2 cellular contexts compared by ENCODE assay signal in the genomic region with DNA sequence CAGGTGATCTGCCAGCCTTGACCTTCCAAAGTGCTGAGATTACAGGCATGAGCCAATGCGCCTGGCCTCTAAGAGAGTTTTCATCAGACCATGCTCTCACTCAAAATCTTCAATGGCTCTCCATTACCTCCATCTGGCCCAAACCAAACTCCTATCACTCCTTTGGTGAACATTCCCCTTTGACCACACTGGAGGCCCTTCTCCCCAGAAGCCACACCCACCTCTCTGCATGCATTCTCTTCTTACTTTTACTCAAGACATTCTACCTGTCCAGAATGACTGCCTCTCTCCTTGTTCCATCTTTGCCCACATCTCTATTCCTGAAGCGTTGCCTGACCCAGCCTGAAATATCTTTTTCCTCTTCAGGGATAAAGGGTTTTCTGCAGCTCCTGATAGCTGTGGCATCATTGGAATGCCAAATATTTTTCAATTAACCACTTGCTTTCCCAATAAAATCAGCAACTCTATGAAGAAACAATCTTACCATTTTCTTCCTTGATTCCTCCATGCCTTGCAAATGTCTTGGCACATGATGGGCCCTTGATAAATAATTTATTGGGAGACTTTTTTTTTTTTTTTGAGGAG.
TF ChIP-seq lines count a peak whose summit lies in the region.

No MANE protein-coding gene starts in this region.

TF ChIP-seq in HepG2, 621 proteins besides CTCF, POLR2A, EP300 and RAD21:
- TF ChIP-seq ZNF652 (CRISPR knock-in tag; IDR thresholded peaks at IDR 0.05; ENCODE audit: borderline replicate concordance, low read depth): peak; percentile 25; the same call in 1 of the 2 replicates
- no peak for TF ChIP-seq RXRB (CRISPR knock-in tag; IDR thresholded peaks at IDR 0.05; ENCODE audit: borderline replicate concordance)

TF ChIP-seq in WTC11, 78 proteins besides CTCF, POLR2A, EP300 and RAD21:
- TF ChIP-seq ZNF317 (CRISPR knock-in tag; IDR thresholded peaks at IDR 0.05; ENCODE audit: borderline replicate concordance, low read depth) (no peak), TP53 (CRISPR knock-in tag; IDR thresholded peaks at IDR 0.05) (no peak), RELA (CRISPR knock-in tag; IDR thresholded peaks at IDR 0.05; ENCODE audit: borderline replicate concordance) (no peak), GABPB1 (CRISPR knock-in tag; IDR thresholded peaks at IDR 0.05) (no peak), PRRX2 (CRISPR knock-in tag; IDR thresholded peaks at IDR 0.05) (no peak), NFYB (CRISPR knock-in tag; conservative IDR thresholded peaks at IDR 0.05; ENCODE audit: low read depth) (no peak), KAT7 (CRISPR knock-in tag; IDR thresholded peaks at IDR 0.05; ENCODE audit: borderline replicate concordance) (no peak), ELF4 (CRISPR knock-in tag; IDR thresholded peaks at IDR 0.05; ENCODE audit: low read depth) (no peak), TEAD1 (CRISPR knock-in tag; IDR thresholded peaks at IDR 0.05) (no peak), SMAD3 (CRISPR knock-in tag; IDR thresholded peaks at IDR 0.05; ENCODE audit: borderline replicate concordance) (no peak), IRF2 (CRISPR knock-in tag; IDR thresholded peaks at IDR 0.05; ENCODE audit: borderline replicate concordance, low read depth) (no peak)
- TF ChIP-seq, protein P1, sequence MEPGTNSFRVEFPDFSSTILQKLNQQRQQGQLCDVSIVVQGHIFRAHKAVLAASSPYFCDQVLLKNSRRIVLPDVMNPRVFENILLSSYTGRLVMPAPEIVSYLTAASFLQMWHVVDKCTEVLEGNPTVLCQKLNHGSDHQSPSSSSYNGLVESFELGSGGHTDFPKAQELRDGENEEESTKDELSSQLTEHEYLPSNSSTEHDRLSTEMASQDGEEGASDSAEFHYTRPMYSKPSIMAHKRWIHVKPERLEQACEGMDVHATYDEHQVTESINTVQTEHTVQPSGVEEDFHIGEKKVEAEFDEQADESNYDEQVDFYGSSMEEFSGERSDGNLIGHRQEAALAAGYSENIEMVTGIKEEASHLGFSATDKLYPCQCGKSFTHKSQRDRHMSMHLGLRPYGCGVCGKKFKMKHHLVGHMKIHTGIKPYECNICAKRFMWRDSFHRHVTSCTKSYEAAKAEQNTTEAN (CRISPR knock-in tag; IDR thresholded peaks at IDR 0.05): no peak
- TF ChIP-seq, protein P2, sequence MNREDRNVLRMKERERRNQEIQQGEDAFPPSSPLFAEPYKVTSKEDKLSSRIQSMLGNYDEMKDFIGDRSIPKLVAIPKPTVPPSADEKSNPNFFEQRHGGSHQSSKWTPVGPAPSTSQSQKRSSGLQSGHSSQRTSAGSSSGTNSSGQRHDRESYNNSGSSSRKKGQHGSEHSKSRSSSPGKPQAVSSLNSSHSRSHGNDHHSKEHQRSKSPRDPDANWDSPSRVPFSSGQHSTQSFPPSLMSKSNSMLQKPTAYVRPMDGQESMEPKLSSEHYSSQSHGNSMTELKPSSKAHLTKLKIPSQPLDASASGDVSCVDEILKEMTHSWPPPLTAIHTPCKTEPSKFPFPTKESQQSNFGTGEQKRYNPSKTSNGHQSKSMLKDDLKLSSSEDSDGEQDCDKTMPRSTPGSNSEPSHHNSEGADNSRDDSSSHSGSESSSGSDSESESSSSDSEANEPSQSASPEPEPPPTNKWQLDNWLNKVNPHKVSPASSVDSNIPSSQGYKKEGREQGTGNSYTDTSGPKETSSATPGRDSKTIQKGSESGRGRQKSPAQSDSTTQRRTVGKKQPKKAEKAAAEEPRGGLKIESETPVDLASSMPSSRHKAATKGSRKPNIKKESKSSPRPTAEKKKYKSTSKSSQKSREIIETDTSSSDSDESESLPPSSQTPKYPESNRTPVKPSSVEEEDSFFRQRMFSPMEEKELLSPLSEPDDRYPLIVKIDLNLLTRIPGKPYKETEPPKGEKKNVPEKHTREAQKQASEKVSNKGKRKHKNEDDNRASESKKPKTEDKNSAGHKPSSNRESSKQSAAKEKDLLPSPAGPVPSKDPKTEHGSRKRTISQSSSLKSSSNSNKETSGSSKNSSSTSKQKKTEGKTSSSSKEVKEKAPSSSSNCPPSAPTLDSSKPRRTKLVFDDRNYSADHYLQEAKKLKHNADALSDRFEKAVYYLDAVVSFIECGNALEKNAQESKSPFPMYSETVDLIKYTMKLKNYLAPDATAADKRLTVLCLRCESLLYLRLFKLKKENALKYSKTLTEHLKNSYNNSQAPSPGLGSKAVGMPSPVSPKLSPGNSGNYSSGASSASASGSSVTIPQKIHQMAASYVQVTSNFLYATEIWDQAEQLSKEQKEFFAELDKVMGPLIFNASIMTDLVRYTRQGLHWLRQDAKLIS (CRISPR knock-in tag; IDR thresholded peaks at IDR 0.05; ENCODE audit: borderline replicate concordance): no peak
- TF ChIP-seq, protein P3, sequence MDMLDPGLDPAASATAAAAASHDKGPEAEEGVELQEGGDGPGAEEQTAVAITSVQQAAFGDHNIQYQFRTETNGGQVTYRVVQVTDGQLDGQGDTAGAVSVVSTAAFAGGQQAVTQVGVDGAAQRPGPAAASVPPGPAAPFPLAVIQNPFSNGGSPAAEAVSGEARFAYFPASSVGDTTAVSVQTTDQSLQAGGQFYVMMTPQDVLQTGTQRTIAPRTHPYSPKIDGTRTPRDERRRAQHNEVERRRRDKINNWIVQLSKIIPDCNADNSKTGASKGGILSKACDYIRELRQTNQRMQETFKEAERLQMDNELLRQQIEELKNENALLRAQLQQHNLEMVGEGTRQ (CRISPR knock-in tag; IDR thresholded peaks at IDR 0.05): no peak
- TF ChIP-seq, protein P4, sequence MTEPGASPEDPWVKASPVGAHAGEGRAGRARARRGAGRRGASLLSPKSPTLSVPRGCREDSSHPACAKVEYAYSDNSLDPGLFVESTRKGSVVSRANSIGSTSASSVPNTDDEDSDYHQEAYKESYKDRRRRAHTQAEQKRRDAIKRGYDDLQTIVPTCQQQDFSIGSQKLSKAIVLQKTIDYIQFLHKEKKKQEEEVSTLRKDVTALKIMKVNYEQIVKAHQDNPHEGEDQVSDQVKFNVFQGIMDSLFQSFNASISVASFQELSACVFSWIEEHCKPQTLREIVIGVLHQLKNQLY (CRISPR knock-in tag; IDR thresholded peaks at IDR 0.05): no peak
- TF ChIP-seq, protein P5, sequence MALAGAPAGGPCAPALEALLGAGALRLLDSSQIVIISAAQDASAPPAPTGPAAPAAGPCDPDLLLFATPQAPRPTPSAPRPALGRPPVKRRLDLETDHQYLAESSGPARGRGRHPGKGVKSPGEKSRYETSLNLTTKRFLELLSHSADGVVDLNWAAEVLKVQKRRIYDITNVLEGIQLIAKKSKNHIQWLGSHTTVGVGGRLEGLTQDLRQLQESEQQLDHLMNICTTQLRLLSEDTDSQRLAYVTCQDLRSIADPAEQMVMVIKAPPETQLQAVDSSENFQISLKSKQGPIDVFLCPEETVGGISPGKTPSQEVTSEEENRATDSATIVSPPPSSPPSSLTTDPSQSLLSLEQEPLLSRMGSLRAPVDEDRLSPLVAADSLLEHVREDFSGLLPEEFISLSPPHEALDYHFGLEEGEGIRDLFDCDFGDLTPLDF (CRISPR knock-in tag; IDR thresholded peaks at IDR 0.05): no peak
- TF ChIP-seq, protein P6, sequence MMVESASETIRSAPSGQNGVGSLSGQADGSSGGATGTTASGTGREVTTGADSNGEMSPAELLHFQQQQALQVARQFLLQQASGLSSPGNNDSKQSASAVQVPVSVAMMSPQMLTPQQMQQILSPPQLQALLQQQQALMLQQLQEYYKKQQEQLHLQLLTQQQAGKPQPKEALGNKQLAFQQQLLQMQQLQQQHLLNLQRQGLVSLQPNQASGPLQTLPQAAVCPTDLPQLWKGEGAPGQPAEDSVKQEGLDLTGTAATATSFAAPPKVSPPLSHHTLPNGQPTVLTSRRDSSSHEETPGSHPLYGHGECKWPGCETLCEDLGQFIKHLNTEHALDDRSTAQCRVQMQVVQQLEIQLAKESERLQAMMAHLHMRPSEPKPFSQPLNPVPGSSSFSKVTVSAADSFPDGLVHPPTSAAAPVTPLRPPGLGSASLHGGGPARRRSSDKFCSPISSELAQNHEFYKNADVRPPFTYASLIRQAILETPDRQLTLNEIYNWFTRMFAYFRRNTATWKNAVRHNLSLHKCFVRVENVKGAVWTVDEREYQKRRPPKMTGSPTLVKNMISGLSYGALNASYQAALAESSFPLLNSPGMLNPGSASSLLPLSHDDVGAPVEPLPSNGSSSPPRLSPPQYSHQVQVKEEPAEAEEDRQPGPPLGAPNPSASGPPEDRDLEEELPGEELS (CRISPR knock-in tag; IDR thresholded peaks at IDR 0.05): no peak
- TF ChIP-seq, protein P7, sequence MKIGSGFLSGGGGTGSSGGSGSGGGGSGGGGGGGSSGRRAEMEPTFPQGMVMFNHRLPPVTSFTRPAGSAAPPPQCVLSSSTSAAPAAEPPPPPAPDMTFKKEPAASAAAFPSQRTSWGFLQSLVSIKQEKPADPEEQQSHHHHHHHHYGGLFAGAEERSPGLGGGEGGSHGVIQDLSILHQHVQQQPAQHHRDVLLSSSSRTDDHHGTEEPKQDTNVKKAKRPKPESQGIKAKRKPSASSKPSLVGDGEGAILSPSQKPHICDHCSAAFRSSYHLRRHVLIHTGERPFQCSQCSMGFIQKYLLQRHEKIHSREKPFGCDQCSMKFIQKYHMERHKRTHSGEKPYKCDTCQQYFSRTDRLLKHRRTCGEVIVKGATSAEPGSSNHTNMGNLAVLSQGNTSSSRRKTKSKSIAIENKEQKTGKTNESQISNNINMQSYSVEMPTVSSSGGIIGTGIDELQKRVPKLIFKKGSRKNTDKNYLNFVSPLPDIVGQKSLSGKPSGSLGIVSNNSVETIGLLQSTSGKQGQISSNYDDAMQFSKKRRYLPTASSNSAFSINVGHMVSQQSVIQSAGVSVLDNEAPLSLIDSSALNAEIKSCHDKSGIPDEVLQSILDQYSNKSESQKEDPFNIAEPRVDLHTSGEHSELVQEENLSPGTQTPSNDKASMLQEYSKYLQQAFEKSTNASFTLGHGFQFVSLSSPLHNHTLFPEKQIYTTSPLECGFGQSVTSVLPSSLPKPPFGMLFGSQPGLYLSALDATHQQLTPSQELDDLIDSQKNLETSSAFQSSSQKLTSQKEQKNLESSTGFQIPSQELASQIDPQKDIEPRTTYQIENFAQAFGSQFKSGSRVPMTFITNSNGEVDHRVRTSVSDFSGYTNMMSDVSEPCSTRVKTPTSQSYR (CRISPR knock-in tag; IDR thresholded peaks at IDR 0.05): no peak
